In the genomic region with DNA sequence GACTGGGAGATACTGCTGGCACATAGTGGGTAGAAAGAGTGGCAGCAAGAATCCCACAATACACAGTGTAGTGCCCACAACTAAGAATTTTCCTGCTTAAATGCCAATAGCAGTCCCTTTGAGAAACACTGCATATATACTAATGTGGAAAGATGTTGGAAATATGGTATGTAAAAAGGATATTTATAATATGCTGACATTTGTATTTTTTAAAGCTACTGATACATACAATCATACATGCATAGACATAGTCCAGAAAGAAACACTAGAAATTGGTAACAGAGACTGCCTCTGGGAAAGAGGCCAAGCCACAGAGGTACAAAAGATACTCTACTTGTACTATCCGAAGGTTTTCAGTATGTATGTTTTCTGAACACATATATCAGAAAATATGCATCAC, we compare ENCODE assay signal across 24 cellular contexts.
"Had no signal": no experiment of that assay in that cellular context is flagged by ENCODE, and none has a peak within 500 bp of the region (broad histone marks: within the 10 kb centered on the region; RNA-seq: fewer than 3 reads in every experiment).

No MANE protein-coding gene starts in this region.

- DNase-seq: KBM-7, MV-4-11, NCI-H1048, NCI-H1105, NCI-H1417, NCI-H1436 treated with DMSO at 0.1 percent for 48 hours, NCI-H1694, NCI-H187 treated with DMSO at 0.1 percent for 48 hours, NCI-H2029 treated with DMSO at 0.1 percent for 48 hours, NCI-H2171, NCI-H226, NCI-H446, NCI-H510A, NCI-H524 treated with DMSO at 0.1 percent for 48 hours, NCI-H69, NCI-H774, Right ventricle myocardium superior, RPMI8226, SIG-M5 had no signal

- H3K4me3 ChIP-seq: SJSA1, SK-N-MC had no signal

- H3K27me3 ChIP-seq: SJSA1 had no signal

- H3K9me3 ChIP-seq: SJSA1 had no signal

- H3K9me3 Mint-ChIP-seq: IgD-negative memory B cell had no signal

- H3K27ac ChIP-seq: HL-60, SJSA1, SK-N-MC had no signal

- H3K4me1 ChIP-seq: SJSA1 had no signal

- FAIRE-seq: RCC 7860 had no signal
